In genomic region chr4:80183196-80184052, GRCh38 we compare ENCODE assay signal across 8 cellular contexts. TPM values are rescaled to one million over a fixed set of nuclear protein-coding genes. Genes with fewer than 3 reads are reported as not detected.
DNase-seq lines count a peak whose midpoint lies in the region; ATAC-seq and TF ChIP-seq lines count a peak whose summit lies in the region.

No MANE protein-coding gene starts in this region.

- no peak for TF ChIP-seq EP300 in tibial nerve (IDR thresholded peaks at IDR 0.05)

- TF ChIP-seq CTCF in coronary artery (IDR thresholded peaks at IDR 0.05) (no peak), tibial nerve (IDR thresholded peaks at IDR 0.05) (no peak)

- no peaks in the 10 kb centered on the region for H3K36me3 ChIP-seq in SJCRH30
- H3K36me3 ChIP-seq in mesodermal cell (ENCODE audit: control insufficient read depth, insufficient read depth, low read length), result no peaks in the 10 kb centered on the region
- H3K36me3 ChIP-seq in tibial nerve, result no peaks in the 10 kb centered on the region

- 1 to 4% methylated on average over 27 to 44 of the region's 55 CpGs for WGBS in mesodermal cell (ENCODE audit: insufficient coverage in 2 of 2), 2 experiments
- 3 to 5% methylated on average over 24 to 33 of the region's 55 CpGs for WGBS in tibial nerve, 2 donors

- no peaks in the 10 kb centered on the region for H3K9me3 ChIP-seq in SJCRH30 (replicated peaks)
- no peaks in the 10 kb centered on the region for H3K9me3 ChIP-seq in mesodermal cell (ENCODE audit: control insufficient read depth, low read length)
- H3K9me3 ChIP-seq in tibial nerve, result peaks cover 0 to 15% (median 1%) of the 10 kb centered on the region in 4 donors

- H3K27ac ChIP-seq in SJCRH30 (peak overlapping the region; percentile 5; the same call in 1 of the 2 replicates), coronary artery (peak overlapping the region; percentile 50 to 78), mesodermal cell (ENCODE audit: low read depth, low read length, severe bottlenecking) (no peak overlapping the region), tibial nerve (peak overlapping the region; percentile 28 to 87 (median 80))

- H3K27me3 ChIP-seq in SJCRH30, result no peaks in the 10 kb centered on the region
- H3K27me3 ChIP-seq in tibial nerve, result peaks cover 0 to 35% of the 10 kb centered on the region in 2 donors

- H3K4me3 ChIP-seq in SJCRH30 (peak overlapping the region; percentile 60), coronary artery (peak overlapping the region; percentile 88), mesodermal cell (ENCODE audit: extremely low read depth, insufficient read depth, low read length, poor library complexity, severe bottlenecking) (peak overlapping the region; percentile 55), tibial nerve (peak overlapping the region; percentile 54 to 80 (median 66))

- TF ChIP-seq POLR2A in tibial nerve (IDR thresholded peaks at IDR 0.05), result no peak

- peak; percentile 50 for ATAC-seq in GM18868 (IDR thresholded peaks at IDR 0.05; ENCODE audit: unreplicated experiment)
- ATAC-seq in HG02973 (IDR thresholded peaks at IDR 0.05; ENCODE audit: unreplicated experiment), result peak; percentile 48

- DNase-seq in SJCRH30 (peak in 1 of 2 experiments; percentile 16), coronary artery (ENCODE audit: low spot score) (no peak), tibial nerve (ENCODE audit: low spot score in 2 of 2) (no peak), NCI-H226 (no peak), HuH-7.5 (ENCODE audit: low spot score) (no peak)

- H3K4me1 ChIP-seq in SJCRH30 (no peaks in the 10 kb centered on the region), mesodermal cell (ENCODE audit: control insufficient read depth, insufficient read depth, low read length, poor library complexity, severe bottlenecking) (peaks cover 5% of the 10 kb centered on the region), tibial nerve (peaks cover 0 to 45% (median 16%) of the 10 kb centered on the region in 4 donors)

RNA-seq across cellular contexts. Expression of gene PRDM8, which starts 13.9 kb away (rescaled TPM):
- 1.5 and 2.5 TPM in 2 replicates for total RNA-seq in SJCRH30 (2014; rRNA removed; shearing (Covaris generic))
- polyA plus RNA-seq in mesodermal cell (2013, experiment 1 of 2), result 7.1 TPM
- 7.1 TPM for polyA plus RNA-seq in mesodermal cell (2013, experiment 2 of 2)
- total RNA-seq in tibial nerve, result 10 to 100 TPM in 2 of 4 donors, 1 to 10 TPM in 2; 3.5 to 12.6 (median 10.3) TPM
